In genomic region chr2:69946351-69947077, GRCh38 we compare ENCODE assay signal across 8 cellular contexts. TPM values are rescaled to one million over a fixed set of nuclear protein-coding genes. Genes with fewer than 3 reads are reported as not detected.
A peak's percentile ranks its signal among the peaks of the same experiment; 100 is the strongest.
DNase-seq lines count a peak whose midpoint lies in the region; ATAC-seq, FAIRE-seq and TF ChIP-seq lines count a peak whose summit lies in the region.

No MANE protein-coding gene starts in this region.

- peak; percentile 80 for ATAC-seq in GM21825 (IDR thresholded peaks at IDR 0.05; ENCODE audit: unreplicated experiment)

- peak overlapping the region in 1 of 3 experiments; percentile 23 for H3K4me3 ChIP-seq in keratinocyte (ENCODE audit: control insufficient read depth in 2 of 3, extremely low read depth in 1 of 3, insufficient read depth in 2 of 3, low read depth in 1 of 3, low read length in 3 of 3)
- no peak overlapping the region for H3K4me3 ChIP-seq in stomach
- H3K4me3 ChIP-seq in transverse colon: no peak overlapping the region

- H3K9ac ChIP-seq in keratinocyte (ENCODE audit: control insufficient read depth, extremely low read depth, insufficient read depth, low read length): peak overlapping the region; percentile 73

- peak overlapping the region; percentile 76 for H3K4me2 ChIP-seq in keratinocyte (ENCODE audit: control insufficient read depth, extremely low read depth, insufficient read depth, low read depth, low read length)

- no peak for TF ChIP-seq CTCF in keratinocyte (optimal IDR thresholded peaks at IDR 0.05 in 1 of 3, IDR thresholded peaks at IDR 0.05 in 1 of 3, conservative IDR thresholded peaks at IDR 0.05 in 1 of 3; ENCODE audit: extremely low read depth in 1 of 3, insufficient read depth in 2 of 3, low read length in 3 of 3)
- no peak for TF ChIP-seq CTCF in stomach (IDR thresholded peaks at IDR 0.05)
- no peak for TF ChIP-seq CTCF in transverse colon (IDR thresholded peaks at IDR 0.05)

- 45 to 55% (median 48%) methylated on average over 12 of the region's 12 CpGs for WGBS in stomach, 5 donors
- WGBS in transverse colon (ENCODE audit: low coverage in 1 of 2), 2 donors: 57 to 60% methylated on average over 2 to 12 of the region's 12 CpGs

- H3K4me1 ChIP-seq in keratinocyte (ENCODE audit: control insufficient read depth, extremely low read depth, insufficient read depth, low read length) (peaks cover 33% of the 10 kb centered on the region), stomach (peaks cover 0 to 44% (median 14%) of the 10 kb centered on the region in 4 donors), transverse colon (peaks cover 0 to 6% (median 2%) of the 10 kb centered on the region in 4 donors)

- dilution Hi-C loops in keratinocyte (cut with MboI; ENCODE audit: extremely low pct_ligation_motif_present, low sequenced_read_pairs): no loop called here

- H3K27me3 ChIP-seq in keratinocyte (ENCODE audit: control insufficient read depth, extremely low read depth, insufficient read depth, low read length): no peaks in the 10 kb centered on the region
- peaks cover 0 to 10% (median 0%) of the 10 kb centered on the region in 3 donors for H3K27me3 ChIP-seq in stomach
- peaks cover 13% of the 10 kb centered on the region for H3K27me3 ChIP-seq in transverse colon

- H3K9me1 ChIP-seq in keratinocyte (ENCODE audit: control insufficient read depth, extremely low read depth, insufficient read depth, low read length): no peaks in the 10 kb centered on the region

- intact Hi-C loops in stomach (cut with DNase I; ENCODE audit: low total_unique reads): no loop called here
- intact Hi-C loops in transverse colon (cut with DNase I; ENCODE audit: low total_unique reads): no loop called here

- TF ChIP-seq EP300 in stomach (IDR thresholded peaks at IDR 0.05) (no peak), transverse colon (IDR thresholded peaks at IDR 0.05; ENCODE audit: low read depth) (no peak)

- no peaks in the 10 kb centered on the region for H3K9me3 ChIP-seq in keratinocyte (ENCODE audit: control insufficient read depth, low read depth, low read length)
- H3K9me3 ChIP-seq in stomach: no peaks in the 10 kb centered on the region
- H3K9me3 ChIP-seq in transverse colon: no peaks in the 10 kb centered on the region

- H3K27ac ChIP-seq in keratinocyte (ENCODE audit: control insufficient read depth, insufficient read depth, low read length) (peak overlapping the region; percentile 93), stomach (peak overlapping the region; percentile 11 to 81 (median 49)), transverse colon (peak overlapping the region in 1 of 4 donors; percentile 15)

- in situ Hi-C loops in transverse colon (cut with MboI; ENCODE audit: low pct_ligation_motif_present in 1 of 4, low pct_unique_long_range_greater_than_20kb in 1 of 4, low sequenced_read_pairs in 3 of 4): loop anchor here in 1 of 4 donors (25.0 kb wide), 1 partner anchor 116 kb away; no protein-coding TSS in a partner anchor

- H3K36me3 ChIP-seq in keratinocyte (ENCODE audit: control insufficient read depth in 2 of 2, extremely low read depth in 1 of 2, insufficient read depth in 2 of 2, low read length in 2 of 2) (peaks cover 6 to 10% of the 10 kb centered on the region in 2 experiments), stomach (peaks cover 14 to 27% (median 25%) of the 10 kb centered on the region in 4 donors), transverse colon (peaks cover 0 to 8% (median under 1%) of the 10 kb centered on the region in 4 donors)

- no peaks in the 10 kb centered on the region for H4K20me1 ChIP-seq in keratinocyte (ENCODE audit: control insufficient read depth, extremely low read depth, insufficient read depth, low read length)

- H2AFZ ChIP-seq in keratinocyte (ENCODE audit: control insufficient read depth, low read length): no peak overlapping the region

- H3K79me2 ChIP-seq in keratinocyte (ENCODE audit: control insufficient read depth, insufficient read depth, low read length): no peaks in the 10 kb centered on the region

- peak; percentile 83 for FAIRE-seq in keratinocyte (lab: Jason Lieb, UNC)

- TF ChIP-seq POLR2A in stomach (IDR thresholded peaks at IDR 0.05) (no peak), transverse colon (IDR thresholded peaks at IDR 0.05) (no peak)

- DNase-seq in EH (ENCODE audit: low read depth) (peak; percentile 75), NCI-H460 (ENCODE audit: extremely low read depth, low read depth) (peak; percentile 34), keratinocyte (ENCODE audit: low read depth, low spot score) (no peak), stomach (peak; percentile 38), transverse colon (no peak), NCI-H1105 (lab: John Stamatoyannopoulos, UW) (no peak)
- peak; percentile 64 to 66 for DNase-seq in activated T-cell treated with anti-CD3 and anti-CD28 coated beads, Interleukin-2, amount 50 U/mL, for 48 hours

RNA-seq across cellular contexts. Expression of gene ASPRV1, which starts 14.9 kb away (rescaled TPM):
- 0.12 TPM in 1 of 2 replicates, not detected in the other for total RNA-seq in NCI-H460 (2014; rRNA removed; shearing (Covaris generic))
- 0.64 and 1.7 TPM in 2 replicates for polyA plus RNA-seq in NCI-H460 (2014; cell fraction: nucleus; rRNA removed)
- 0.44 to 3.4 TPM (median 1.5 TPM) in 3 replicates for polyA plus RNA-seq in keratinocyte
- polyA plus RNA-seq in keratinocyte (2011; ENCODE audit: low read depth): 61.1 TPM
- 0.47 and 0.81 TPM in 2 replicates for polyA plus RNA-seq in keratinocyte (2011; cell fraction: cytosol; rRNA removed)
- 0.92 and 3.1 TPM in 2 replicates for polyA plus RNA-seq in keratinocyte (2011; cell fraction: nucleus; rRNA removed)
- 3.2 and 228 TPM in 2 replicates for polyA plus RNA-seq in keratinocyte (2012; ENCODE audit: low replicate concordance)
- polyA minus RNA-seq in keratinocyte: 0.86 to 3.5 TPM (median 1.7 TPM) in 3 replicates
- 0.96 TPM for polyA minus RNA-seq in keratinocyte (2011; cell fraction: cytosol; rRNA and poly(A)+ RNA removed)
- polyA minus RNA-seq in keratinocyte (2011; cell fraction: nucleus; rRNA and poly(A)+ RNA removed): 3.3 and 6.2 TPM in 2 replicates
- 1 to 10 TPM in 3 of 5 donors, not detected in 2; 2.0 to 6.4 (median 3.5) TPM for total RNA-seq in stomach
- polyA plus RNA-seq in stomach: under 1 TPM; 0.44 to 0.90 (median 0.46) TPM
- total RNA-seq in transverse colon: 1 to 10 TPM in 1 of 4 donors, under 1 TPM in 1, not detected in 2; 0.95 to 1.2 TPM

RNA-seq across cellular contexts. Expression of gene MXD1, which starts 31.6 kb away (rescaled TPM):
- 4.4 and 4.9 TPM in 2 replicates for total RNA-seq in NCI-H460 (2014; rRNA removed; shearing (Covaris generic))
- 1.2 and 2.1 TPM in 2 replicates for polyA plus RNA-seq in NCI-H460 (2014; cell fraction: nucleus; rRNA removed)
- polyA plus RNA-seq in keratinocyte (7.8 to 15.9 TPM (median 14.6 TPM) in 3 replicates), stomach (10 to 100 TPM in 1 of 3 donors, 1 to 10 TPM in 2; 9.1 to 16.3 (median 9.3) TPM)
- polyA plus RNA-seq in keratinocyte (2011; ENCODE audit: low read depth): 93.2 TPM
- 5.9 and 11.0 TPM in 2 replicates for polyA plus RNA-seq in keratinocyte (2011; cell fraction: cytosol; rRNA removed)
- 24.3 and 31.4 TPM in 2 replicates for polyA plus RNA-seq in keratinocyte (2011; cell fraction: nucleus; rRNA removed)
- 4.0 and 29.3 TPM in 2 replicates for polyA plus RNA-seq in keratinocyte (2012; ENCODE audit: low replicate concordance)
- polyA minus RNA-seq in keratinocyte: 12.2 to 18.0 TPM (median 13.0 TPM) in 3 replicates
- 7.7 TPM for polyA minus RNA-seq in keratinocyte (2011; cell fraction: cytosol; rRNA and poly(A)+ RNA removed)
- polyA minus RNA-seq in keratinocyte (2011; cell fraction: nucleus; rRNA and poly(A)+ RNA removed): 14.7 and 20.2 TPM in 2 replicates
- total RNA-seq in stomach (10 to 100 TPM in 4 of 5 donors, 1 to 10 TPM in 1; 8.1 to 40.2 (median 26.8) TPM), transverse colon (100 to 1,000 TPM in 2 of 4 donors, 10 to 100 TPM in 2; 11.7 to 154 (median 113) TPM)

RNA-seq across cellular contexts. Expression of gene SNRNP27, which starts 52.8 kb away (rescaled TPM):
- 73.0 and 73.7 TPM in 2 replicates for total RNA-seq in NCI-H460 (2014; rRNA removed; shearing (Covaris generic))
- 39.7 and 48.5 TPM in 2 replicates for polyA plus RNA-seq in NCI-H460 (2014; cell fraction: nucleus; rRNA removed)
- polyA plus RNA-seq in keratinocyte (21.5 to 41.1 TPM (median 35.7 TPM) in 3 replicates), stomach (10 to 100 TPM; 21.1 to 51.1 (median 42.8) TPM)
- polyA plus RNA-seq in keratinocyte (2011; ENCODE audit: low read depth): 31.7 TPM
- 29.9 and 36.6 TPM in 2 replicates for polyA plus RNA-seq in keratinocyte (2011; cell fraction: cytosol; rRNA removed)
- 25.0 and 32.2 TPM in 2 replicates for polyA plus RNA-seq in keratinocyte (2011; cell fraction: nucleus; rRNA removed)
- 27.2 and 37.6 TPM in 2 replicates for polyA plus RNA-seq in keratinocyte (2012; ENCODE audit: low replicate concordance)
- 2.6 to 5.7 TPM (median 3.3 TPM) in 3 replicates for polyA minus RNA-seq in keratinocyte
- 18.0 TPM for polyA minus RNA-seq in keratinocyte (2011; cell fraction: cytosol; rRNA and poly(A)+ RNA removed)
- polyA minus RNA-seq in keratinocyte (2011; cell fraction: nucleus; rRNA and poly(A)+ RNA removed): 4.3 and 10.0 TPM in 2 replicates
- total RNA-seq in stomach (10 to 100 TPM in 4 of 5 donors, 1 to 10 TPM in 1; 5.8 to 70.6 (median 58.2) TPM), transverse colon (10 to 100 TPM in 3 of 4 donors, 1 to 10 TPM in 1; 2.4 to 75.4 (median 63.6) TPM)

Comparison
In these comparisons a context has a peak if more than half of its experiments do, and no peak if none do; other contexts are left out.
1. DNase-seq: peak in EH (single experiment), NCI-H460 (single experiment), activated T-cell treated with anti-CD3 and anti-CD28 coated beads, Interleukin-2, amount 50 U/mL, for 48 hours (2 of 2) and stomach (single experiment); none in keratinocyte (single experiment), transverse colon (single experiment) and NCI-H1105 (single experiment).